Comparison of ENCODE assay signal across 22 cellular contexts in the genomic region with DNA sequence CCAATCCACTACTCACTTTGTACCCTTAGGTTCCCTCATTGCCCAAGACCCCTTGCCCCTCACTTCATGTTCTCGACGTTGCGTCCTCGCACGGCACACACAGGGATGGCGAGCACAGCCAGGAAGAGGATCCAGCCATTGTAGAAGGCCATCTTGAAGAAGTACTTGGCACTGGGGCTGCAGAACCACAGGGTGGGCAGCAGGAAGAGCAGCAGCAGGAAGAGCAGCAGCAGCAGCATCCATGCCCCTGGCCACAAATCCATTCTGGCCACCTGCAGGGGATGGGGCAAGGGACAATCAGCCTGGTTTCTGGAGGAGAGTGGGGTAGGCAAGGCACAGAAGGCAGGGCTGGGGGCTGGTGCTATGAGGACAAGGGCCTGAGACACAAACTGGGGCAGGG. TPM values are rescaled to one million over a fixed set of nuclear protein-coding genes. Genes with fewer than 3 reads are reported as not detected.
DNase-seq lines count a peak whose midpoint lies in the region; ATAC-seq, FAIRE-seq and TF ChIP-seq lines count a peak whose summit lies in the region.
"Had no signal": no experiment of that assay in that cellular context is flagged by ENCODE, and none has a peak within 500 bp of the region (broad histone marks: within the 10 kb centered on the region; RNA-seq: fewer than 3 reads in every experiment).

No MANE protein-coding gene starts in this region.

- H3K27me3 ChIP-seq in HepG2 (ENCODE audit: control insufficient read depth in 1 of 2, insufficient read depth in 2 of 2, low read length in 2 of 2) = no peaks in the 10 kb centered on the region; a peak in 1 of 5 replicates
- no peaks in the 10 kb centered on the region for H3K27me3 ChIP-seq in right lobe of liver
- H3K27me3 ChIP-seq in gastroesophageal sphincter = no peaks in the 10 kb centered on the region

- H3K36me3 Mint-ChIP-seq in chondrocyte (ENCODE audit: low read depth) (peaks cover 22% of the 10 kb centered on the region), neural crest cell (ENCODE audit: low read depth) (peaks cover 23% of the 10 kb centered on the region)

- no peaks in the 10 kb centered on the region for H3K27me3 Mint-ChIP-seq in chondrocyte (ENCODE audit: low read depth)
- peaks cover 3% of the 10 kb centered on the region for H3K27me3 Mint-ChIP-seq in neural crest cell (ENCODE audit: low read depth)

- H3K27ac Mint-ChIP-seq in chondrocyte (ENCODE audit: unreplicated experiment) (no peak overlapping the region), neural crest cell (ENCODE audit: unreplicated experiment) (peak overlapping the region; percentile 51)

- no peaks in the 10 kb centered on the region for H4K20me1 ChIP-seq in HepG2 (ENCODE audit: insufficient read depth, low read length)

- in situ Hi-C loops in HepG2 (cut with HindIII; ENCODE audit: extremely low pct_ligation_motif_present, low pct_unique_long_range_greater_than_20kb) = no loop called here

- H3K4me1 ChIP-seq in HepG2 (ENCODE audit: insufficient read depth, low read length) = peaks cover 32% of the 10 kb centered on the region
- peaks cover 0 to 12% (median 5%) of the 10 kb centered on the region in 4 donors for H3K4me1 ChIP-seq in right lobe of liver
- peaks cover 0 to 41% (median 8%) of the 10 kb centered on the region in 3 donors for H3K4me1 ChIP-seq in gastroesophageal sphincter

- H2AFZ ChIP-seq in HepG2 (ENCODE audit: low read length) = no peak overlapping the region

- H3K27ac ChIP-seq in HepG2 (ENCODE audit: extremely low read length, insufficient read depth, low read length) (no peak overlapping the region), right lobe of liver (no peak overlapping the region), gastroesophageal sphincter (peak overlapping the region in 1 of 4 donors; percentile 3)
- H3K27ac ChIP-seq: C4-2B had no signal

- peaks cover 37% of the 10 kb centered on the region for H3K4me1 Mint-ChIP-seq in chondrocyte (ENCODE audit: low read depth)
- peaks cover 48% of the 10 kb centered on the region for H3K4me1 Mint-ChIP-seq in neural crest cell

- FAIRE-seq in HepG2 (lab: Jason Lieb, UNC) = no peak
- FAIRE-seq: A204.1, H54 had no signal

- CTCF ChIA-PET in HepG2 (lab: Yijun Ruan, JAX; ENCODE audit: low intra/inter-chr PET ratio, low total read pairs) = no interaction called here

- intact Hi-C loops in HepG2 (cut with micrococcal nuclease; ENCODE audit: unreplicated experiment) (no loop called here), right lobe of liver (cut with DNase I) (no loop called here)

- H3K36me3 ChIP-seq in HepG2 (replicated peaks in 1 of 2; ENCODE audit: control insufficient read depth in 1 of 2, insufficient read depth in 2 of 2, low read length in 2 of 2) = peaks cover 17 to 46% of the 10 kb centered on the region in 2 experiments
- peaks cover 0 to 25% (median 10%) of the 10 kb centered on the region in 4 donors for H3K36me3 ChIP-seq in right lobe of liver
- H3K36me3 ChIP-seq in gastroesophageal sphincter = peaks cover 0 to 53% of the 10 kb centered on the region in 2 donors

- 98% methylated on average over 6 of the region's 6 CpGs for WGBS in HepG2 (ENCODE audit: low lambda C conversion rate)
- WGBS in right lobe of liver (ENCODE audit: insufficient coverage, low coverage, low lambda C conversion rate, missing lambda C conversion rate) = 96% methylated on average over 6 of the region's 6 CpGs
- WGBS in gastroesophageal sphincter (ENCODE audit: low coverage in 1 of 2), 2 donors = 95% methylated on average over 3 of the region's 6 CpGs; no CpG with 5 or more reads in 1 of the 2 donors

- no peak overlapping the region for H3K4me2 ChIP-seq in HepG2 (ENCODE audit: low read depth, low read length)

- no TSS peak for BruUV-seq in HepG2 (replicated peaks; lab: Mats Ljungman, UMichigan)

- POLR2A ChIA-PET in HepG2 (lab: Yijun Ruan, JAX) = no interaction called here

- H3K9ac ChIP-seq in HepG2 (ENCODE audit: insufficient read depth, low read depth, low read length) = no peak overlapping the region

- TF ChIP-seq POLR2A in HepG2 (IDR thresholded peaks at IDR 0.05; ENCODE audit: insufficient read depth in 1 of 2, low read depth in 2 of 2, low read length in 2 of 2) (no peak), right lobe of liver (IDR thresholded peaks at IDR 0.05) (no peak), gastroesophageal sphincter (IDR thresholded peaks at IDR 0.05) (no peak)

- TF ChIP-seq CTCF in HepG2 (CRISPR knock-in tag; IDR thresholded peaks at IDR 0.05) (no peak), right lobe of liver (IDR thresholded peaks at IDR 0.05) (no peak), chondrocyte (IDR thresholded peaks at IDR 0.05) (no peak), neural crest cell (conservative IDR thresholded peaks at IDR 0.05) (no peak), gastroesophageal sphincter (IDR thresholded peaks at IDR 0.05) (no peak)

- DNase-seq in HepG2 (ENCODE audit: low spot score) (no peak), right lobe of liver (no peak), chondrocyte (ENCODE audit: low spot score) (peak; percentile 48), neural crest cell (ENCODE audit: low read depth, low spot score) (no peak), amniotic stem cell (lab: John Stamatoyannopoulos, UW) (no peak)
- DNase-seq: DMS79; KBM-7; MM.1S; NCI-H1092; NCI-H1436 treated with DMSO at 0.1 percent for 48 hours; NCI-H1930; NCI-H2227 treated with DMSO at 0.1 percent for 48 hours; NCI-H510A; NCI-H748 treated with DMSO at 0.1 percent for 48 hours; NK-92 treated with Interleukin-12 subunit alpha and Interleukin-12 subunit beta, amount 100 ng/mL, for 24 hours had no signal

- no peak overlapping the region for H3K4me3 ChIP-seq in HepG2 (replicated peaks in 1 of 3; ENCODE audit: insufficient read depth in 1 of 3, low read depth in 2 of 3, low read length in 3 of 3)
- no peak overlapping the region for H3K4me3 ChIP-seq in right lobe of liver
- no peak overlapping the region for H3K4me3 ChIP-seq in gastroesophageal sphincter

- ATAC-seq in HepG2 = no peak
- no peak for ATAC-seq in right lobe of liver
- ATAC-seq in HG03039 (IDR thresholded peaks at IDR 0.05; ENCODE audit: unreplicated experiment) = no peak
- ATAC-seq in gastroesophageal sphincter = no peak
- ATAC-seq: Panc1, SK-N-SH treated with all-trans-retinoic acid at 6 μM for 48 hours had no signal

- no peaks in the 10 kb centered on the region for H3K9me3 ChIP-seq in HepG2 (ENCODE audit: low read length)
- H3K9me3 ChIP-seq in right lobe of liver = no peaks in the 10 kb centered on the region
- no peaks in the 10 kb centered on the region for H3K9me3 ChIP-seq in gastroesophageal sphincter

- peaks cover 36% of the 10 kb centered on the region for H3K79me2 ChIP-seq in HepG2 (ENCODE audit: insufficient read depth, low read length)

- no peak for TF ChIP-seq EP300 in HepG2 (IDR thresholded peaks at IDR 0.05; ENCODE audit: low read depth in 2 of 2, low read length in 2 of 2)
- no peak for TF ChIP-seq EP300 in HepG2 (CRISPR knock-in tag; IDR thresholded peaks at IDR 0.05; ENCODE audit: borderline replicate concordance)
- no peak for TF ChIP-seq EP300 in gastroesophageal sphincter (IDR thresholded peaks at IDR 0.05)

- no peak for TF ChIP-seq RAD21 in HepG2 (CRISPR knock-in tag; IDR thresholded peaks at IDR 0.05)

- H3K9me3 Mint-ChIP-seq in chondrocyte (ENCODE audit: low read depth) (no peaks in the 10 kb centered on the region), neural crest cell (no peaks in the 10 kb centered on the region)

- H3K4me3 Mint-ChIP-seq in chondrocyte (ENCODE audit: unreplicated experiment) = no peak overlapping the region
- peak overlapping the region; percentile 64 for H3K4me3 Mint-ChIP-seq in neural crest cell

RNA-seq across cellular contexts. Expression of a gene that starts 4.7 kb away (rescaled TPM):
- 40.4 and 51.3 TPM in 2 replicates for total RNA-seq in HepG2 (2016; rRNA removed; fragmentation: Illumina TruSeq; extraction: Trizol)
- total RNA-seq in HepG2 (2016; cell fraction: cytosol; rRNA removed; fragmentation: Illumina TruSeq; extraction: Trizol; ENCODE audit: low read depth) = 81.2 and 93.6 TPM in 2 replicates
- 33.4 and 51.4 TPM in 2 replicates for total RNA-seq in HepG2 (2016; cell fraction: insoluble cytoplasmic fraction; rRNA removed; fragmentation: Illumina TruSeq; extraction: Trizol)
- total RNA-seq in HepG2 (2016; cell fraction: membrane; rRNA removed; fragmentation: Illumina TruSeq; extraction: Trizol) = 155 and 171 TPM in 2 replicates
- 32.0 and 35.9 TPM in 2 replicates for total RNA-seq in HepG2 (2016; cell fraction: nucleus; rRNA removed; fragmentation: Illumina TruSeq; extraction: Trizol)
- 139 and 164 TPM in 2 replicates for polyA plus RNA-seq in HepG2 (2011; rRNA removed)
- 172 and 177 TPM in 2 replicates for polyA plus RNA-seq in HepG2 (2011; cell fraction: cytosol; rRNA removed)
- 110 and 131 TPM in 2 replicates for polyA plus RNA-seq in HepG2 (2011; cell fraction: nucleus; rRNA removed)
- 90.8 and 93.8 TPM in 2 replicates for polyA plus RNA-seq in HepG2 (2012)
- 243 and 265 TPM in 2 replicates for polyA plus RNA-seq in HepG2 (2016; cell fraction: cytosol; fragmentation: Illumina TruSeq; extraction: Trizol; ENCODE audit: low read depth)
- polyA plus RNA-seq in HepG2 (2016; cell fraction: insoluble cytoplasmic fraction; fragmentation: Illumina TruSeq; extraction: Trizol; ENCODE audit: low read depth) = 72.4 and 91.5 TPM in 2 replicates
- 343 and 366 TPM in 2 replicates for polyA plus RNA-seq in HepG2 (2016; cell fraction: membrane; fragmentation: Illumina TruSeq; extraction: Trizol; ENCODE audit: low read depth)
- 92.4 and 99.1 TPM in 2 replicates for polyA plus RNA-seq in HepG2 (2016; cell fraction: nucleus; fragmentation: Illumina TruSeq; extraction: Trizol; ENCODE audit: insufficient read depth, low read depth)
- 171 and 334 TPM in 2 replicates for polyA minus RNA-seq in HepG2 (2011; rRNA and poly(A)+ RNA removed; ENCODE audit: low replicate concordance)
- 80.3 and 91.5 TPM in 2 replicates for polyA minus RNA-seq in HepG2 (2011; cell fraction: cytosol; rRNA and poly(A)+ RNA removed)
- polyA minus RNA-seq in HepG2 (2011; cell fraction: nucleus; rRNA and poly(A)+ RNA removed) = 25.5 and 38.5 TPM in 2 replicates
- 10 to 100 TPM; 23.5 to 36.9 (median 31.6) TPM for total RNA-seq in right lobe of liver
- 66.7 to 77.2 TPM (median 67.0 TPM) in 3 replicates for total RNA-seq in chondrocyte
- total RNA-seq in neural crest cell = 88.9 and 92.9 TPM in 2 replicates
- total RNA-seq in gastroesophageal sphincter = 10 to 100 TPM; 45.6 to 70.5 (median 54.6) TPM

RNA-seq across cellular contexts. Expression of a gene that starts 6.8 kb away (rescaled TPM):
- 3.1 and 11.5 TPM in 2 replicates for total RNA-seq in HepG2 (2016; rRNA removed; fragmentation: Illumina TruSeq; extraction: Trizol)
- 10.1 and 11.4 TPM in 2 replicates for total RNA-seq in HepG2 (2016; cell fraction: cytosol; rRNA removed; fragmentation: Illumina TruSeq; extraction: Trizol; ENCODE audit: low read depth)
- 2.7 and 10.8 TPM in 2 replicates for total RNA-seq in HepG2 (2016; cell fraction: insoluble cytoplasmic fraction; rRNA removed; fragmentation: Illumina TruSeq; extraction: Trizol)
- 8.3 and 8.6 TPM in 2 replicates for total RNA-seq in HepG2 (2016; cell fraction: membrane; rRNA removed; fragmentation: Illumina TruSeq; extraction: Trizol)
- total RNA-seq in HepG2 (2016; cell fraction: nucleus; rRNA removed; fragmentation: Illumina TruSeq; extraction: Trizol) = 10.1 and 19.2 TPM in 2 replicates
- polyA plus RNA-seq in HepG2 (2011; rRNA removed) = 10.0 and 11.5 TPM in 2 replicates
- polyA plus RNA-seq in HepG2 (2011; cell fraction: cytosol; rRNA removed) = 2.6 and 4.0 TPM in 2 replicates
- polyA plus RNA-seq in HepG2 (2011; cell fraction: nucleus; rRNA removed) = 57.8 and 67.9 TPM in 2 replicates
- polyA plus RNA-seq in HepG2 (2012) = 6.6 and 13.6 TPM in 2 replicates
- 13.9 and 14.0 TPM in 2 replicates for polyA plus RNA-seq in HepG2 (2016; cell fraction: cytosol; fragmentation: Illumina TruSeq; extraction: Trizol; ENCODE audit: low read depth)
- polyA plus RNA-seq in HepG2 (2016; cell fraction: insoluble cytoplasmic fraction; fragmentation: Illumina TruSeq; extraction: Trizol; ENCODE audit: low read depth) = 3.1 and 5.1 TPM in 2 replicates
- 9.9 and 10.7 TPM in 2 replicates for polyA plus RNA-seq in HepG2 (2016; cell fraction: membrane; fragmentation: Illumina TruSeq; extraction: Trizol; ENCODE audit: low read depth)
- 58.3 and 58.6 TPM in 2 replicates for polyA plus RNA-seq in HepG2 (2016; cell fraction: nucleus; fragmentation: Illumina TruSeq; extraction: Trizol; ENCODE audit: insufficient read depth, low read depth)
- 1.8 and 2.1 TPM in 2 replicates for polyA minus RNA-seq in HepG2 (2011; rRNA and poly(A)+ RNA removed; ENCODE audit: low replicate concordance)
- 0.30 and 0.88 TPM in 2 replicates for polyA minus RNA-seq in HepG2 (2011; cell fraction: cytosol; rRNA and poly(A)+ RNA removed)
- polyA minus RNA-seq in HepG2 (2011; cell fraction: nucleus; rRNA and poly(A)+ RNA removed) = 6.0 and 7.3 TPM in 2 replicates
- total RNA-seq in right lobe of liver = 1 to 10 TPM; 1.4 to 6.0 (median 4.2) TPM
- total RNA-seq in chondrocyte = 14.3 to 16.3 TPM (median 15.4 TPM) in 3 replicates
- 39.3 and 44.0 TPM in 2 replicates for total RNA-seq in neural crest cell
- total RNA-seq in gastroesophageal sphincter = 10 to 100 TPM in 2 of 4 donors, 1 to 10 TPM in 2; 5.0 to 15.1 (median 10.1) TPM

RNA-seq across cellular contexts. Expression of a gene that starts 7.0 kb away (rescaled TPM):
- total RNA-seq in HepG2 (2016; rRNA removed; fragmentation: Illumina TruSeq; extraction: Trizol) (98.0 and 107 TPM in 2 replicates), right lobe of liver (10 to 100 TPM; 50.5 to 90.4 (median 60.9) TPM), chondrocyte (45.2 to 48.0 TPM (median 45.2 TPM) in 3 replicates), neural crest cell (60.2 and 60.7 TPM in 2 replicates), gastroesophageal sphincter (100 to 1,000 TPM in 1 of 4 donors, 10 to 100 TPM in 3; 78.8 to 101 (median 88.0) TPM)
- total RNA-seq in HepG2 (2016; cell fraction: cytosol; rRNA removed; fragmentation: Illumina TruSeq; extraction: Trizol; ENCODE audit: low read depth) = 51.1 and 51.5 TPM in 2 replicates
- 100 and 113 TPM in 2 replicates for total RNA-seq in HepG2 (2016; cell fraction: insoluble cytoplasmic fraction; rRNA removed; fragmentation: Illumina TruSeq; extraction: Trizol)
- 81.3 and 84.1 TPM in 2 replicates for total RNA-seq in HepG2 (2016; cell fraction: membrane; rRNA removed; fragmentation: Illumina TruSeq; extraction: Trizol)
- total RNA-seq in HepG2 (2016; cell fraction: nucleus; rRNA removed; fragmentation: Illumina TruSeq; extraction: Trizol) = 38.9 and 40.1 TPM in 2 replicates
- 117 and 131 TPM in 2 replicates for polyA plus RNA-seq in HepG2 (2011; rRNA removed)
- polyA plus RNA-seq in HepG2 (2011; cell fraction: cytosol; rRNA removed) = 180 and 181 TPM in 2 replicates
- 49.7 and 51.1 TPM in 2 replicates for polyA plus RNA-seq in HepG2 (2011; cell fraction: nucleus; rRNA removed)
- 124 and 133 TPM in 2 replicates for polyA plus RNA-seq in HepG2 (2012)
- 72.5 TPM in 2 replicates for polyA plus RNA-seq in HepG2 (2016; cell fraction: cytosol; fragmentation: Illumina TruSeq; extraction: Trizol; ENCODE audit: low read depth)
- polyA plus RNA-seq in HepG2 (2016; cell fraction: insoluble cytoplasmic fraction; fragmentation: Illumina TruSeq; extraction: Trizol; ENCODE audit: low read depth) = 150 and 151 TPM in 2 replicates
- polyA plus RNA-seq in HepG2 (2016; cell fraction: membrane; fragmentation: Illumina TruSeq; extraction: Trizol; ENCODE audit: low read depth) = 109 and 112 TPM in 2 replicates
- polyA plus RNA-seq in HepG2 (2016; cell fraction: nucleus; fragmentation: Illumina TruSeq; extraction: Trizol; ENCODE audit: insufficient read depth, low read depth) = 75.3 and 76.6 TPM in 2 replicates
- 64.0 and 99.2 TPM in 2 replicates for polyA minus RNA-seq in HepG2 (2011; rRNA and poly(A)+ RNA removed; ENCODE audit: low replicate concordance)
- polyA minus RNA-seq in HepG2 (2011; cell fraction: cytosol; rRNA and poly(A)+ RNA removed) = 36.3 and 44.2 TPM in 2 replicates
- polyA minus RNA-seq in HepG2 (2011; cell fraction: nucleus; rRNA and poly(A)+ RNA removed) = 16.9 and 18.9 TPM in 2 replicates

RNA-seq across cellular contexts. Expression of a gene that starts 12.8 kb away (rescaled TPM):
- total RNA-seq in HepG2 (2016; rRNA removed; fragmentation: Illumina TruSeq; extraction: Trizol) = 0.41 and 1.9 TPM in 2 replicates
- 2.6 and 2.7 TPM in 2 replicates for total RNA-seq in HepG2 (2016; cell fraction: cytosol; rRNA removed; fragmentation: Illumina TruSeq; extraction: Trizol; ENCODE audit: low read depth)
- total RNA-seq in HepG2 (2016; cell fraction: insoluble cytoplasmic fraction; rRNA removed; fragmentation: Illumina TruSeq; extraction: Trizol) = 0.62 and 1.6 TPM in 2 replicates
- total RNA-seq in HepG2 (2016; cell fraction: membrane; rRNA removed; fragmentation: Illumina TruSeq; extraction: Trizol) = 1.0 and 1.2 TPM in 2 replicates
- total RNA-seq in HepG2 (2016; cell fraction: nucleus; rRNA removed; fragmentation: Illumina TruSeq; extraction: Trizol) = 2.8 and 4.0 TPM in 2 replicates
- polyA plus RNA-seq in HepG2 (2011; rRNA removed) = 5.1 and 5.7 TPM in 2 replicates
- 0.83 and 1.4 TPM in 2 replicates for polyA plus RNA-seq in HepG2 (2011; cell fraction: cytosol; rRNA removed)
- 50.1 and 67.3 TPM in 2 replicates for polyA plus RNA-seq in HepG2 (2011; cell fraction: nucleus; rRNA removed)
- polyA plus RNA-seq in HepG2 (2012) = 8.4 and 12.5 TPM in 2 replicates
- polyA plus RNA-seq in HepG2 (2016; cell fraction: cytosol; fragmentation: Illumina TruSeq; extraction: Trizol; ENCODE audit: low read depth) = 1.2 and 1.8 TPM in 2 replicates
- 0.76 and 1.1 TPM in 2 replicates for polyA plus RNA-seq in HepG2 (2016; cell fraction: insoluble cytoplasmic fraction; fragmentation: Illumina TruSeq; extraction: Trizol; ENCODE audit: low read depth)
- 1.5 and 1.9 TPM in 2 replicates for polyA plus RNA-seq in HepG2 (2016; cell fraction: membrane; fragmentation: Illumina TruSeq; extraction: Trizol; ENCODE audit: low read depth)
- 22.5 and 29.9 TPM in 2 replicates for polyA plus RNA-seq in HepG2 (2016; cell fraction: nucleus; fragmentation: Illumina TruSeq; extraction: Trizol; ENCODE audit: insufficient read depth, low read depth)
- 1.0 and 1.1 TPM in 2 replicates for polyA minus RNA-seq in HepG2 (2011; rRNA and poly(A)+ RNA removed; ENCODE audit: low replicate concordance)
- polyA minus RNA-seq in HepG2 (2011; cell fraction: cytosol; rRNA and poly(A)+ RNA removed) = not detected in 2 replicates
- 5.3 and 9.2 TPM in 2 replicates for polyA minus RNA-seq in HepG2 (2011; cell fraction: nucleus; rRNA and poly(A)+ RNA removed)
- total RNA-seq in right lobe of liver = 1 to 10 TPM in 4 of 6 experiments, under 1 TPM in 2; 0.81 to 3.4 (median 1.8) TPM
- 2.6 to 4.9 TPM (median 3.6 TPM) in 3 replicates for total RNA-seq in chondrocyte
- total RNA-seq in neural crest cell = 25.7 and 26.0 TPM in 2 replicates
- total RNA-seq in gastroesophageal sphincter = 1 to 10 TPM; 1.4 to 2.3 (median 1.6) TPM

RNA-seq across cellular contexts. Expression of a gene that starts 17.3 kb away (rescaled TPM):
- 20.1 and 39.2 TPM in 2 replicates for total RNA-seq in HepG2 (2016; rRNA removed; fragmentation: Illumina TruSeq; extraction: Trizol)
- 5.6 and 9.7 TPM in 2 replicates for total RNA-seq in HepG2 (2016; cell fraction: cytosol; rRNA removed; fragmentation: Illumina TruSeq; extraction: Trizol; ENCODE audit: low read depth)
- 19.2 and 37.8 TPM in 2 replicates for total RNA-seq in HepG2 (2016; cell fraction: insoluble cytoplasmic fraction; rRNA removed; fragmentation: Illumina TruSeq; extraction: Trizol)
- total RNA-seq in HepG2 (2016; cell fraction: membrane; rRNA removed; fragmentation: Illumina TruSeq; extraction: Trizol) = 16.4 and 20.0 TPM in 2 replicates
- 35.4 and 44.6 TPM in 2 replicates for total RNA-seq in HepG2 (2016; cell fraction: nucleus; rRNA removed; fragmentation: Illumina TruSeq; extraction: Trizol)
- polyA plus RNA-seq in HepG2 (2011; rRNA removed) = 61.8 and 79.3 TPM in 2 replicates
- polyA plus RNA-seq in HepG2 (2011; cell fraction: cytosol; rRNA removed) = 49.1 and 57.1 TPM in 2 replicates
- 64.9 and 74.8 TPM in 2 replicates for polyA plus RNA-seq in HepG2 (2011; cell fraction: nucleus; rRNA removed)
- 26.9 and 27.6 TPM in 2 replicates for polyA plus RNA-seq in HepG2 (2012)
- polyA plus RNA-seq in HepG2 (2016; cell fraction: cytosol; fragmentation: Illumina TruSeq; extraction: Trizol; ENCODE audit: low read depth) = 6.6 and 9.2 TPM in 2 replicates
- 22.9 and 24.6 TPM in 2 replicates for polyA plus RNA-seq in HepG2 (2016; cell fraction: insoluble cytoplasmic fraction; fragmentation: Illumina TruSeq; extraction: Trizol; ENCODE audit: low read depth)
- polyA plus RNA-seq in HepG2 (2016; cell fraction: membrane; fragmentation: Illumina TruSeq; extraction: Trizol; ENCODE audit: low read depth) = 13.8 and 16.0 TPM in 2 replicates
- 77.3 and 84.1 TPM in 2 replicates for polyA plus RNA-seq in HepG2 (2016; cell fraction: nucleus; fragmentation: Illumina TruSeq; extraction: Trizol; ENCODE audit: insufficient read depth, low read depth)
- 61.4 and 89.7 TPM in 2 replicates for polyA minus RNA-seq in HepG2 (2011; rRNA and poly(A)+ RNA removed; ENCODE audit: low replicate concordance)
- polyA minus RNA-seq in HepG2 (2011; cell fraction: cytosol; rRNA and poly(A)+ RNA removed) = 17.0 and 18.1 TPM in 2 replicates
- 28.8 and 29.7 TPM in 2 replicates for polyA minus RNA-seq in HepG2 (2011; cell fraction: nucleus; rRNA and poly(A)+ RNA removed)
- total RNA-seq in right lobe of liver = 10 to 100 TPM in 2 of 6 experiments, 1 to 10 TPM in 4; 6.4 to 16.0 (median 8.9) TPM
- total RNA-seq in chondrocyte = 35.6 to 37.9 TPM (median 35.8 TPM) in 3 replicates
- total RNA-seq in neural crest cell = 60.9 and 62.3 TPM in 2 replicates
- total RNA-seq in gastroesophageal sphincter = 100 to 1,000 TPM in 1 of 4 donors, 10 to 100 TPM in 3; 16.0 to 120 (median 25.5) TPM
